Comparison of ENCODE assay signal across 9 cellular contexts in the genomic region with DNA sequence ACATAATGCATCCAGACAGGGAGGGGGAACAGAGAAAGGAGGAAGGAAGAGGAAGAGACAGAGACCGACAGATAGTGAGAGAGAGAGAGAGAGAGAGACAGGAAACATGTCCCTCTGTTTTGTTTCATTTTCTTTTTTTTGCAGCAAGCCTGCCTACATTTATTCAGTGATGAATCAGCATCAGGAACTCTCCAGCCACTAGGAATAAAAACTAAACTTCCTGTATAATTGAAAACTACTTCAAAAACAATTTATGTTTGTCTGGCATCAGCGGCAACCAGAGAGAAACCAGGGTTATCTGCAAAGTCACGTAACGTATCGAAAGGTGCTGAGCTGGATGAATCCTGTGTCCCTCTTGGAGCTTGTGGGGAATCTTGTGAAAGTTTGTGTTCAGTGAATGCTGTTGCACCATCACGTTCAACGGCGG.
A peak's percentile ranks its signal among the peaks of the same experiment; 100 is the strongest.
DNase-seq lines count a peak whose midpoint lies in the region; ATAC-seq and TF ChIP-seq lines count a peak whose summit lies in the region.
"Had no signal": no experiment of that assay in that cellular context is flagged by ENCODE, and none has a peak within 500 bp of the region (broad histone marks: within the 10 kb centered on the region; RNA-seq: fewer than 3 reads in every experiment).

No MANE protein-coding gene starts in this region.

- TF ChIP-seq CTCF in AG04450 (IDR thresholded peaks at IDR 0.05; ENCODE audit: low read depth, low read length): no peak

- peak overlapping the region; percentile 73 to 82 for H3K4me3 Mint-ChIP-seq in effector memory CD8-positive, alpha-beta T cell

- H3K4me3 ChIP-seq in AG04450 (ENCODE audit: low read depth, low read length): peak overlapping the region; percentile 28
- peak overlapping the region; percentile 29 for H3K4me3 ChIP-seq in rectal smooth muscle tissue (ENCODE audit: low read length)
- H3K4me3 ChIP-seq: body of pancreas had no signal

- H3K27ac Mint-ChIP-seq in effector memory CD8-positive, alpha-beta T cell: peak overlapping the region; percentile 89 to 92

- H3K9me3 ChIP-seq in AG04450 (ENCODE audit: control insufficient read depth, insufficient read depth, low read length): no peaks in the 10 kb centered on the region
- H3K9me3 ChIP-seq: body of pancreas had no signal

- no peaks in the 10 kb centered on the region for H3K36me3 ChIP-seq in rectal smooth muscle tissue (ENCODE audit: control insufficient read depth, insufficient read depth, low read length)

- DNase-seq in AG04450 (ENCODE audit: low read depth, low spot score) (no peak), NCI-H460 (ENCODE audit: extremely low read depth, low read depth) (peak; percentile 14), hypothalamus (lab: John Stamatoyannopoulos, UW) (no peak), NCI-H2227 (lab: John Stamatoyannopoulos, UW; ENCODE audit: unreplicated experiment) (no peak), pons (ENCODE audit: low spot score) (no peak)
- no peak for DNase-seq in effector memory CD8-positive, alpha-beta T cell

- H3K27me3 ChIP-seq in AG04450 (ENCODE audit: control insufficient read depth, insufficient read depth, low read length) (no peaks in the 10 kb centered on the region), rectal smooth muscle tissue (ENCODE audit: control insufficient read depth, insufficient read depth, low read length) (no peaks in the 10 kb centered on the region)
- H3K27me3 ChIP-seq: body of pancreas had no signal

- CTCF ChIA-PET in AG04450 (lab: Charles Lee): no interaction called here

- H3K9ac ChIP-seq in rectal smooth muscle tissue (ENCODE audit: low read length): no peak overlapping the region

- peaks cover 3% of the 10 kb centered on the region for H3K36me3 Mint-ChIP-seq in effector memory CD8-positive, alpha-beta T cell (ENCODE audit: insufficient read depth)

- H3K4me1 ChIP-seq in rectal smooth muscle tissue (ENCODE audit: control insufficient read depth, insufficient read depth, low read length): peaks cover 3% of the 10 kb centered on the region
- H3K4me1 ChIP-seq: body of pancreas had no signal

- H3K27ac ChIP-seq in AG04450 (ENCODE audit: low read depth, low read length) (no peak overlapping the region), rectal smooth muscle tissue (ENCODE audit: low read depth, low read length) (no peak overlapping the region)
- H3K27ac ChIP-seq: body of pancreas had no signal

- no peaks in the 10 kb centered on the region for H3K9me3 Mint-ChIP-seq in effector memory CD8-positive, alpha-beta T cell

- peak; percentile 80 for ATAC-seq in GM19452 (IDR thresholded peaks at IDR 0.05; ENCODE audit: unreplicated experiment)
- ATAC-seq in effector memory CD8-positive, alpha-beta T cell (replicated peaks): no peak
- ATAC-seq: body of pancreas had no signal

- POLR2A ChIA-PET in AG04450 (lab: Yijun Ruan, JAX): interaction anchor here (0.7 kb wide), 1 partner anchor 92 kb away, joined by 3 read pairs; no protein-coding TSS in a partner anchor

- peaks cover 0 to 28% of the 10 kb centered on the region in 2 donors for H3K27me3 Mint-ChIP-seq in effector memory CD8-positive, alpha-beta T cell

- peaks cover 7% of the 10 kb centered on the region in 2 donors for H3K4me1 Mint-ChIP-seq in effector memory CD8-positive, alpha-beta T cell (ENCODE audit: low read depth in 2 of 2)
